2 cellular contexts compared by ENCODE assay signal in the genomic region with DNA sequence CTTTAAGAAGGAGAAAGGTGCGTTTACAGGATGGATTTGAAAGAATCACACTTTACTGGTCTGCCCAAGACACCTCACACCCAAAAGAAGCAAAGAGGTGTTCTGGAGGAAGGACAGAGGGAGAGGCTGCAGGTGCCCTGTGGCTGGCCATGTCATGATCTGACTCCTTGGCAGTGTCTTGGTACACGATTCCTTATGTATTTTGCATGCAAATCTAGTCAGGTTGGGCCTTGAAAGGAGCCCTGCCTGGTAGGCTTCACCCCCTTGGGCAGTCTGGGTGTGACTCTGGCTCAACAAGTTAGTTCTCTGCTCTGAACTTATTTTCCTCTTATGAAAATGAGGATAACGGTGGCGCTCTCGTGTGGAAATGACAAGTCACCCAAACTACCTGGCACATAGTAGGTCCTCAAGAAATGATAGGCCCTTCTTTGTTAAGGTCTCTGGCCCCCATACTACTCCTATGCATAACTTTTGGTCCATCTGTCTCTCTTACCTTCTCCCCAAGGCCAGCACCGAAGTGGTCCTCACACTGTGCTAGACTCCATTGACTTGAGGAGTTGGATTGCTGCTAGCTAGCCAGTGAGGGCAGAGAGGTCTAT.
TF ChIP-seq lines count a peak whose summit lies in the region.

No MANE protein-coding gene starts in this region.

TF ChIP-seq in WTC11, 78 proteins besides CTCF, POLR2A, EP300 and RAD21:
- TF ChIP-seq, protein P1, sequence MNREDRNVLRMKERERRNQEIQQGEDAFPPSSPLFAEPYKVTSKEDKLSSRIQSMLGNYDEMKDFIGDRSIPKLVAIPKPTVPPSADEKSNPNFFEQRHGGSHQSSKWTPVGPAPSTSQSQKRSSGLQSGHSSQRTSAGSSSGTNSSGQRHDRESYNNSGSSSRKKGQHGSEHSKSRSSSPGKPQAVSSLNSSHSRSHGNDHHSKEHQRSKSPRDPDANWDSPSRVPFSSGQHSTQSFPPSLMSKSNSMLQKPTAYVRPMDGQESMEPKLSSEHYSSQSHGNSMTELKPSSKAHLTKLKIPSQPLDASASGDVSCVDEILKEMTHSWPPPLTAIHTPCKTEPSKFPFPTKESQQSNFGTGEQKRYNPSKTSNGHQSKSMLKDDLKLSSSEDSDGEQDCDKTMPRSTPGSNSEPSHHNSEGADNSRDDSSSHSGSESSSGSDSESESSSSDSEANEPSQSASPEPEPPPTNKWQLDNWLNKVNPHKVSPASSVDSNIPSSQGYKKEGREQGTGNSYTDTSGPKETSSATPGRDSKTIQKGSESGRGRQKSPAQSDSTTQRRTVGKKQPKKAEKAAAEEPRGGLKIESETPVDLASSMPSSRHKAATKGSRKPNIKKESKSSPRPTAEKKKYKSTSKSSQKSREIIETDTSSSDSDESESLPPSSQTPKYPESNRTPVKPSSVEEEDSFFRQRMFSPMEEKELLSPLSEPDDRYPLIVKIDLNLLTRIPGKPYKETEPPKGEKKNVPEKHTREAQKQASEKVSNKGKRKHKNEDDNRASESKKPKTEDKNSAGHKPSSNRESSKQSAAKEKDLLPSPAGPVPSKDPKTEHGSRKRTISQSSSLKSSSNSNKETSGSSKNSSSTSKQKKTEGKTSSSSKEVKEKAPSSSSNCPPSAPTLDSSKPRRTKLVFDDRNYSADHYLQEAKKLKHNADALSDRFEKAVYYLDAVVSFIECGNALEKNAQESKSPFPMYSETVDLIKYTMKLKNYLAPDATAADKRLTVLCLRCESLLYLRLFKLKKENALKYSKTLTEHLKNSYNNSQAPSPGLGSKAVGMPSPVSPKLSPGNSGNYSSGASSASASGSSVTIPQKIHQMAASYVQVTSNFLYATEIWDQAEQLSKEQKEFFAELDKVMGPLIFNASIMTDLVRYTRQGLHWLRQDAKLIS (CRISPR knock-in tag; IDR thresholded peaks at IDR 0.05; ENCODE audit: borderline replicate concordance) = no peak
- no peak for TF ChIP-seq NFATC4 (CRISPR knock-in tag; IDR thresholded peaks at IDR 0.05)
- no peak for TF ChIP-seq CREM (CRISPR knock-in tag; IDR thresholded peaks at IDR 0.05)
- no peak for TF ChIP-seq ELF4 (CRISPR knock-in tag; IDR thresholded peaks at IDR 0.05; ENCODE audit: low read depth)
- no peak for TF ChIP-seq ZNF396 (CRISPR knock-in tag; IDR thresholded peaks at IDR 0.05; ENCODE audit: borderline replicate concordance)
- no peak for TF ChIP-seq NFYB (CRISPR knock-in tag; conservative IDR thresholded peaks at IDR 0.05; ENCODE audit: low read depth)
- no peak for TF ChIP-seq SP1 (CRISPR knock-in tag; conservative IDR thresholded peaks at IDR 0.05)
- TF ChIP-seq, protein P2, sequence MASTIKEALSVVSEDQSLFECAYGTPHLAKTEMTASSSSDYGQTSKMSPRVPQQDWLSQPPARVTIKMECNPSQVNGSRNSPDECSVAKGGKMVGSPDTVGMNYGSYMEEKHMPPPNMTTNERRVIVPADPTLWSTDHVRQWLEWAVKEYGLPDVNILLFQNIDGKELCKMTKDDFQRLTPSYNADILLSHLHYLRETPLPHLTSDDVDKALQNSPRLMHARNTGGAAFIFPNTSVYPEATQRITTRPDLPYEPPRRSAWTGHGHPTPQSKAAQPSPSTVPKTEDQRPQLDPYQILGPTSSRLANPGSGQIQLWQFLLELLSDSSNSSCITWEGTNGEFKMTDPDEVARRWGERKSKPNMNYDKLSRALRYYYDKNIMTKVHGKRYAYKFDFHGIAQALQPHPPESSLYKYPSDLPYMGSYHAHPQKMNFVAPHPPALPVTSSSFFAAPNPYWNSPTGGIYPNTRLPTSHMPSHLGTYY (CRISPR knock-in tag; IDR thresholded peaks at IDR 0.05) = no peak
- TF ChIP-seq HMGA2 (CRISPR knock-in tag; IDR thresholded peaks at IDR 0.05) = no peak
- TF ChIP-seq NR3C1 (CRISPR knock-in tag; conservative IDR thresholded peaks at IDR 0.05; ENCODE audit: low read depth) = no peak
- TF ChIP-seq ZNF423 (CRISPR knock-in tag; IDR thresholded peaks at IDR 0.05) = no peak
- TF ChIP-seq TEAD4 (CRISPR knock-in tag; IDR thresholded peaks at IDR 0.05) = no peak
- TF ChIP-seq, protein P3, sequence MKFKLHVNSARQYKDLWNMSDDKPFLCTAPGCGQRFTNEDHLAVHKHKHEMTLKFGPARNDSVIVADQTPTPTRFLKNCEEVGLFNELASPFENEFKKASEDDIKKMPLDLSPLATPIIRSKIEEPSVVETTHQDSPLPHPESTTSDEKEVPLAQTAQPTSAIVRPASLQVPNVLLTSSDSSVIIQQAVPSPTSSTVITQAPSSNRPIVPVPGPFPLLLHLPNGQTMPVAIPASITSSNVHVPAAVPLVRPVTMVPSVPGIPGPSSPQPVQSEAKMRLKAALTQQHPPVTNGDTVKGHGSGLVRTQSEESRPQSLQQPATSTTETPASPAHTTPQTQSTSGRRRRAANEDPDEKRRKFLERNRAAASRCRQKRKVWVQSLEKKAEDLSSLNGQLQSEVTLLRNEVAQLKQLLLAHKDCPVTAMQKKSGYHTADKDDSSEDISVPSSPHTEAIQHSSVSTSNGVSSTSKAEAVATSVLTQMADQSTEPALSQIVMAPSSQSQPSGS (CRISPR knock-in tag; IDR thresholded peaks at IDR 0.05; ENCODE audit: borderline replicate concordance, low read depth) = no peak
- TF ChIP-seq, protein P4, sequence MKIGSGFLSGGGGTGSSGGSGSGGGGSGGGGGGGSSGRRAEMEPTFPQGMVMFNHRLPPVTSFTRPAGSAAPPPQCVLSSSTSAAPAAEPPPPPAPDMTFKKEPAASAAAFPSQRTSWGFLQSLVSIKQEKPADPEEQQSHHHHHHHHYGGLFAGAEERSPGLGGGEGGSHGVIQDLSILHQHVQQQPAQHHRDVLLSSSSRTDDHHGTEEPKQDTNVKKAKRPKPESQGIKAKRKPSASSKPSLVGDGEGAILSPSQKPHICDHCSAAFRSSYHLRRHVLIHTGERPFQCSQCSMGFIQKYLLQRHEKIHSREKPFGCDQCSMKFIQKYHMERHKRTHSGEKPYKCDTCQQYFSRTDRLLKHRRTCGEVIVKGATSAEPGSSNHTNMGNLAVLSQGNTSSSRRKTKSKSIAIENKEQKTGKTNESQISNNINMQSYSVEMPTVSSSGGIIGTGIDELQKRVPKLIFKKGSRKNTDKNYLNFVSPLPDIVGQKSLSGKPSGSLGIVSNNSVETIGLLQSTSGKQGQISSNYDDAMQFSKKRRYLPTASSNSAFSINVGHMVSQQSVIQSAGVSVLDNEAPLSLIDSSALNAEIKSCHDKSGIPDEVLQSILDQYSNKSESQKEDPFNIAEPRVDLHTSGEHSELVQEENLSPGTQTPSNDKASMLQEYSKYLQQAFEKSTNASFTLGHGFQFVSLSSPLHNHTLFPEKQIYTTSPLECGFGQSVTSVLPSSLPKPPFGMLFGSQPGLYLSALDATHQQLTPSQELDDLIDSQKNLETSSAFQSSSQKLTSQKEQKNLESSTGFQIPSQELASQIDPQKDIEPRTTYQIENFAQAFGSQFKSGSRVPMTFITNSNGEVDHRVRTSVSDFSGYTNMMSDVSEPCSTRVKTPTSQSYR (CRISPR knock-in tag; IDR thresholded peaks at IDR 0.05) = no peak
- TF ChIP-seq MYBL2 (CRISPR knock-in tag; IDR thresholded peaks at IDR 0.05) = no peak
- no peak for TF ChIP-seq IRF2 (CRISPR knock-in tag; IDR thresholded peaks at IDR 0.05; ENCODE audit: borderline replicate concordance, low read depth)
- TF ChIP-seq FOXP1 (CRISPR knock-in tag; IDR thresholded peaks at IDR 0.05; ENCODE audit: borderline replicate concordance) = no peak
- TF ChIP-seq MXD4 (CRISPR knock-in tag; IDR thresholded peaks at IDR 0.05; ENCODE audit: borderline replicate concordance) = no peak
- TF ChIP-seq CREB1 (CRISPR knock-in tag; IDR thresholded peaks at IDR 0.05) = no peak

TF ChIP-seq in H1, 55 proteins besides CTCF, POLR2A, EP300 and RAD21:
- no peak for TF ChIP-seq FOSL1 (IDR thresholded peaks at IDR 0.05; ENCODE audit: insufficient read depth, low read depth, low read length)
- no peak for TF ChIP-seq TAF1 (IDR thresholded peaks at IDR 0.05; ENCODE audit: low read depth, low read length)
- no peak for TF ChIP-seq RFX5 (IDR thresholded peaks at IDR 0.05; ENCODE audit: borderline replicate concordance, low read depth, low read length)
- TF ChIP-seq SP2 (IDR thresholded peaks at IDR 0.05; ENCODE audit: low read length) = no peak
- TF ChIP-seq CHD1 (IDR thresholded peaks at IDR 0.05; ENCODE audit: low read depth, low read length) = no peak
- TF ChIP-seq, protein P5, sequence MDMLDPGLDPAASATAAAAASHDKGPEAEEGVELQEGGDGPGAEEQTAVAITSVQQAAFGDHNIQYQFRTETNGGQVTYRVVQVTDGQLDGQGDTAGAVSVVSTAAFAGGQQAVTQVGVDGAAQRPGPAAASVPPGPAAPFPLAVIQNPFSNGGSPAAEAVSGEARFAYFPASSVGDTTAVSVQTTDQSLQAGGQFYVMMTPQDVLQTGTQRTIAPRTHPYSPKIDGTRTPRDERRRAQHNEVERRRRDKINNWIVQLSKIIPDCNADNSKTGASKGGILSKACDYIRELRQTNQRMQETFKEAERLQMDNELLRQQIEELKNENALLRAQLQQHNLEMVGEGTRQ (IDR thresholded peaks at IDR 0.05; ENCODE audit: low read length) = no peak
